Comparison of ENCODE assay signal across 1 cellular context in the genomic region with DNA sequence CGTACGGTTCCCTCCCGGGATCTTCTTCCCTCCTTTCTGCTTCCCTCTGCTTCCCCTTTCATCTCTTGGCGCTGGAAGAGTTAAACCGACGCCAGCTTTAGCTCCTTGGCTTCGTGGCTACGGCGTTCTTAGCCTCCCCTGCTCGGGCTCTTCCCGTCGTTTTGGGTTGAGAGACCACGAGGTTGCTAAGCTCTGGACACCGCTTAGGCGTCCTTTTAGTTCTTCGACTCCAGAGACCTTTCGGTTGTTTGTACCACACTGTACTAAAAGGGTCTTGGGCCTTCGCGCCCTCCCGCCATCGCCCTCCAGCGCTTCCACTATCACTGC.
TF ChIP-seq lines count a peak whose summit lies in the region.

No MANE protein-coding gene starts in this region.

TF ChIP-seq in GM12878, 131 proteins besides CTCF, POLR2A, EP300 and RAD21:
- TF ChIP-seq RFX5 (IDR thresholded peaks at IDR 0.05; ENCODE audit: low read depth, low read length) (no peak), SIX5 (IDR thresholded peaks at IDR 0.05; ENCODE audit: low read depth, low read length, severe bottlenecking) (no peak), IKZF2 (IDR thresholded peaks at IDR 0.05) (peak in 1 of 2 experiments; percentile 22; a peak in 1 of 4 replicates), FOXK2 (IDR thresholded peaks at IDR 0.05) (no peak), MYC (IDR thresholded peaks at IDR 0.05; ENCODE audit: insufficient read depth, insufficient read length, insufficient replicate concordance, low read length, severe bottlenecking) (peak; percentile 35)
